9 cellular contexts compared by ENCODE assay signal in genomic region chr10:63798599-63799498, GRCh38.
DNase-seq lines count a peak whose midpoint lies in the region; ATAC-seq and TF ChIP-seq lines count a peak whose summit lies in the region.
"Had no signal": no experiment of that assay in that cellular context is flagged by ENCODE, and none has a peak within 500 bp of the region (broad histone marks: within the 10 kb centered on the region; RNA-seq: fewer than 3 reads in every experiment).

No MANE protein-coding gene starts in this region.

- peak overlapping the region; percentile 23; the same call in 1 of the 2 replicates for H3K27ac ChIP-seq in C4-2B
- H3K27ac ChIP-seq in osteoblast (ENCODE audit: low read depth, low read length) = peak overlapping the region; percentile 51
- no peak overlapping the region for H3K27ac ChIP-seq in CD4-positive, alpha-beta T cell (ENCODE audit: low read depth, low read length)

- POLR2A ChIA-PET in CD4-positive, alpha-beta T cell (lab: Charles Lee) = no interaction called here

- H3K36me3 ChIP-seq in osteoblast (ENCODE audit: insufficient read depth, low read length) = no peaks in the 10 kb centered on the region

- H3K9me3 Mint-ChIP-seq in CD4-positive, alpha-beta T cell = no peaks in the 10 kb centered on the region
- H3K9me3 Mint-ChIP-seq: activated CD8-positive, alpha-beta T cell treated with anti-CD3 and anti-CD28 coated beads for 36 hours had no signal

- no peaks in the 10 kb centered on the region for H3K9me3 ChIP-seq in osteoblast (ENCODE audit: low read depth, low read length)
- H3K9me3 ChIP-seq in CD4-positive, alpha-beta T cell (ENCODE audit: control insufficient read depth, low read length) = no peaks in the 10 kb centered on the region

- intact Hi-C loops in CD4-positive, alpha-beta T cell (cut with DNase I, micrococcal nuclease) = no loop called here

- H3K4me1 ChIP-seq in osteoblast (ENCODE audit: insufficient read depth, low read length) = peaks cover 13% of the 10 kb centered on the region

- H3K4me1 Mint-ChIP-seq in CD4-positive, alpha-beta T cell (ENCODE audit: low read depth) = peaks cover 12% of the 10 kb centered on the region

- no peak for TF ChIP-seq CTCF in C4-2B (conservative IDR thresholded peaks at IDR 0.05)
- peak; percentile 46 for TF ChIP-seq CTCF in osteoblast (IDR thresholded peaks at IDR 0.05; ENCODE audit: extremely low read depth, low read depth, low read length)
- TF ChIP-seq CTCF in CD4-positive, alpha-beta T cell (IDR thresholded peaks at IDR 0.05) = no peak

- no peaks in the 10 kb centered on the region for H3K36me3 Mint-ChIP-seq in CD4-positive, alpha-beta T cell (ENCODE audit: low read depth)

- H3K4me3 ChIP-seq in osteoblast (ENCODE audit: insufficient read depth, low read length) = peak overlapping the region; percentile 16

- H3K79me2 ChIP-seq in osteoblast (ENCODE audit: insufficient read depth, low read length) = no peaks in the 10 kb centered on the region

- H3K27me3 ChIP-seq in osteoblast (ENCODE audit: insufficient read depth, low read length) = peaks cover 7% of the 10 kb centered on the region
- no peaks in the 10 kb centered on the region for H3K27me3 ChIP-seq in CD4-positive, alpha-beta T cell (ENCODE audit: control insufficient read depth, insufficient read depth, low read length)

- H3K4me2 ChIP-seq in osteoblast (ENCODE audit: insufficient read depth, low read length) = peak overlapping the region; percentile 67

- peak overlapping the region; percentile 47 for H2AFZ ChIP-seq in osteoblast (ENCODE audit: low read length)

- CTCF ChIA-PET in CD4-positive, alpha-beta T cell (lab: Charles Lee) = no interaction called here

- H3K27ac Mint-ChIP-seq in CD4-positive, alpha-beta T cell = no peak overlapping the region
- H3K27ac Mint-ChIP-seq: activated CD8-positive, alpha-beta T cell treated with anti-CD3 and anti-CD28 coated beads for 36 hours had no signal

- H4K20me1 ChIP-seq in osteoblast (ENCODE audit: insufficient read depth, low read length) = no peaks in the 10 kb centered on the region

- H3K27me3 Mint-ChIP-seq in CD4-positive, alpha-beta T cell = no peaks in the 10 kb centered on the region

- DNase-seq in RPMI7951 (ENCODE audit: low read depth) = peak; percentile 56
- DNase-seq in fibroblast of the conjunctiva (ENCODE audit: low read depth) = peak; percentile 62
- peak; percentile 94 for DNase-seq in osteoblast (ENCODE audit: insufficient read length, low spot score, missing footprints)
- DNase-seq in CD4-positive, alpha-beta T cell = no peak
- no peak for DNase-seq in occipital lobe (lab: John Stamatoyannopoulos, UW)
- DNase-seq in islet precursor cell = no peak
- DNase-seq: activated CD8-positive, alpha-beta T cell treated with anti-CD3 and anti-CD28 coated beads for 36 hours had no signal

- no peak overlapping the region for H3K4me3 Mint-ChIP-seq in CD4-positive, alpha-beta T cell
- H3K4me3 Mint-ChIP-seq: activated CD8-positive, alpha-beta T cell treated with anti-CD3 and anti-CD28 coated beads for 36 hours had no signal

- no peak for ATAC-seq in GM18873 (IDR thresholded peaks at IDR 0.05; ENCODE audit: low FRiP score, unreplicated experiment)
- ATAC-seq in CD4-positive, alpha-beta T cell (ENCODE audit: poor library complexity) = no peak
- ATAC-seq: activated CD8-positive, alpha-beta T cell treated with anti-CD3 and anti-CD28 coated beads for 36 hours had no signal

Comparison
In these comparisons a context has a peak if more than half of its experiments do, and no peak if none do; other contexts are left out.
1. DNase-seq: peak in RPMI7951 (single experiment), fibroblast of the conjunctiva (single experiment) and osteoblast (single experiment); none in CD4-positive, alpha-beta T cell (0 of 10), occipital lobe (single experiment) and islet precursor cell (single experiment).